In genomic region chr9:21680590-21680989, GRCh38 we compare ENCODE assay signal across 2 cellular contexts.
TF ChIP-seq lines count a peak whose summit lies in the region.

No MANE protein-coding gene starts in this region.

TF ChIP-seq in IMR-90, 13 proteins besides CTCF, POLR2A, EP300 and RAD21:
- no peak for TF ChIP-seq CEBPB (IDR thresholded peaks at IDR 0.05; ENCODE audit: low read depth, low read length)
- TF ChIP-seq SMC3 (IDR thresholded peaks at IDR 0.05; ENCODE audit: low read depth, low read length): no peak
- no peak for TF ChIP-seq MAZ (IDR thresholded peaks at IDR 0.05; ENCODE audit: borderline replicate concordance, low read depth, low read length)
- TF ChIP-seq MXI1 (IDR thresholded peaks at IDR 0.05; ENCODE audit: borderline replicate concordance, low read depth, low read length): no peak
- no peak for TF ChIP-seq MAFK (IDR thresholded peaks at IDR 0.05; ENCODE audit: low read depth, low read length)
- TF ChIP-seq CHD1 (IDR thresholded peaks at IDR 0.05; ENCODE audit: low read depth, low read length): no peak
- no peak for TF ChIP-seq NFE2L2 (IDR thresholded peaks at IDR 0.05; ENCODE audit: low read depth, low read length)
- TF ChIP-seq RFX5 (IDR thresholded peaks at IDR 0.05; ENCODE audit: low read depth, low read length): no peak
- no peak for TF ChIP-seq BHLHE40 (IDR thresholded peaks at IDR 0.05; ENCODE audit: low read depth, low read length)
- TF ChIP-seq RCOR1 (IDR thresholded peaks at IDR 0.05; ENCODE audit: insufficient replicate concordance, low read length): no peak
- TF ChIP-seq USF2 (IDR thresholded peaks at IDR 0.05; ENCODE audit: low read depth, low read length): no peak
- TF ChIP-seq ELK1 (IDR thresholded peaks at IDR 0.05; ENCODE audit: borderline replicate concordance, low read depth, low read length): no peak
- no peak for TF ChIP-seq FOS (IDR thresholded peaks at IDR 0.05; ENCODE audit: low read depth, low read length)

TF ChIP-seq in WTC11, 78 proteins besides CTCF, POLR2A, EP300 and RAD21:
- TF ChIP-seq TCF7 (CRISPR knock-in tag; IDR thresholded peaks at IDR 0.05; ENCODE audit: low read depth) (no peak), ZBTB43 (CRISPR knock-in tag; IDR thresholded peaks at IDR 0.05) (no peak), ATF2 (CRISPR knock-in tag; IDR thresholded peaks at IDR 0.05; ENCODE audit: borderline replicate concordance, low read depth) (no peak), HMGXB4 (CRISPR knock-in tag; IDR thresholded peaks at IDR 0.05) (no peak), ZNF263 (CRISPR knock-in tag; IDR thresholded peaks at IDR 0.05; ENCODE audit: low read depth) (no peak), ZNF232 (CRISPR knock-in tag; IDR thresholded peaks at IDR 0.05) (no peak), CDX4 (CRISPR knock-in tag; IDR thresholded peaks at IDR 0.05; ENCODE audit: borderline replicate concordance) (no peak), ZNF121 (CRISPR knock-in tag; IDR thresholded peaks at IDR 0.05) (no peak), CREM (CRISPR knock-in tag; IDR thresholded peaks at IDR 0.05) (no peak), CBFB (CRISPR knock-in tag; IDR thresholded peaks at IDR 0.05; ENCODE audit: low read depth) (no peak), IRF2 (CRISPR knock-in tag; IDR thresholded peaks at IDR 0.05; ENCODE audit: borderline replicate concordance, low read depth) (no peak), TEAD4 (CRISPR knock-in tag; IDR thresholded peaks at IDR 0.05) (no peak), ZNF512 (CRISPR knock-in tag; IDR thresholded peaks at IDR 0.05; ENCODE audit: borderline replicate concordance) (no peak)
TF ChIP-seq in WTC11: peak in this region for 0.
